Comparison of ENCODE assay signal across 1 cellular context in genomic region chrX:1727531-1728027, GRCh38.
TF ChIP-seq lines count a peak whose summit lies in the region.

No MANE protein-coding gene starts in this region.

TF ChIP-seq in SK-N-SH, 30 proteins besides CTCF, POLR2A, EP300 and RAD21 (continued from another document):
- TF ChIP-seq ZBTB33 (IDR thresholded peaks at IDR 0.05; ENCODE audit: borderline replicate concordance, low read depth) (peak; percentile 33; the same call in 1 of the 2 replicates), RXRA (IDR thresholded peaks at IDR 0.05; ENCODE audit: borderline replicate concordance, low read depth) (0 out of 2 replicates have a peak, but pooled peaks have one; percentile 19)
